ENCODE assay signal across 2 cellular contexts in the genomic region with DNA sequence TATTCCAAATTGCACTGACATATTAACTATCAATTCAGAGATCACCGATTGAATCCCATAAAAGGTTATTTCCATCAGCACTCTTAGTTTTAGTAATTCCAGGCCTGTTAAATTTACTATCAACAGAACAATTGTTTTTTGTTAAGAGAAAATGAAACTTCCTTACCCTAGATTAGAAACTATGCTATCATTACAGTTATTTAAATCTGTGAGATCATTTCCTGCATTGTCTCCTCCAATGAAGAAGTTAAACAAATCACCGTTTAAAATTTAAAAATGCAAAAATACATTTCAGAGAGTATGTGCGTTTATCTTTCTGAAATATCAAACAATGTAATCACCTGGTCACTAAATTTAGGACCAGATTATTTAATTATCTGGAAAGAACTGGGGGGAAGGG.
TF ChIP-seq lines count a peak whose summit lies in the region.

No MANE protein-coding gene starts in this region.

TF ChIP-seq in HCT116, 20 proteins besides CTCF, POLR2A, EP300 and RAD21:
- TF ChIP-seq EGR1 (IDR thresholded peaks at IDR 0.05; ENCODE audit: low read depth): no peak
- no peak for TF ChIP-seq EZH2 (IDR thresholded peaks at IDR 0.05)
- no peak for TF ChIP-seq EZH2phosphoT487 (IDR thresholded peaks at IDR 0.05; ENCODE audit: borderline replicate concordance)

TF ChIP-seq in SK-N-SH treated with all-trans-retinoic acid at 6 μM for 48 hours, 23 proteins besides CTCF, POLR2A, EP300 and RAD21:
- TF ChIP-seq ARNTL (CRISPR knock-in tag; IDR thresholded peaks at IDR 0.05; ENCODE audit: borderline replicate concordance, low read depth) (no peak), TCF4 (CRISPR knock-in tag; IDR thresholded peaks at IDR 0.05; ENCODE audit: borderline replicate concordance) (no peak), ZFP30 (CRISPR knock-in tag; IDR thresholded peaks at IDR 0.05) (no peak)
TF ChIP-seq in SK-N-SH treated with all-trans-retinoic acid at 6 μM for 48 hours: peak in this region for 0.
